ENCODE assay signal across 1 cellular context in the genomic region with DNA sequence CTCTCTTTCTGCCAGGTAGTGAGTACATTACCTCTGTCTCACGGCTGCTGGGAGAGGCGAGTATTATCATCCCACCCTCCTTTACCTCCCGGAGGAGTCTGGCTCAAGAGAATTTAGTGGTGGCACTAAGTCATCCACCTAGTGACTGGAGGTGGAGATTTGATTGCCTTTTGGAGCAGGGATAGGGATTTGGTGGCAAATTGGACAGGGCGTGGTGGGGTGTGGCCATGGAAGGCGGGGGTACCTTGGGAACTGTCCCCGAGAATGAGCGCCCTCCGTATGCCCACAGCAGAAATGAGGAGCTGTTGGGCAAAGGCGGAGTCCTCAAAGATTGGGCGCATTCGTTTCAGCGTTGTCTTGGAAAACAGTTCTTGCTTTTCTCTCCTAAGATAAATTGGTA.
TF ChIP-seq lines count a peak whose summit lies in the region.

No MANE protein-coding gene starts in this region.

TF ChIP-seq in GM12878, 131 proteins besides CTCF, POLR2A, EP300 and RAD21 (continued from another document):
- TF ChIP-seq, protein P1, sequence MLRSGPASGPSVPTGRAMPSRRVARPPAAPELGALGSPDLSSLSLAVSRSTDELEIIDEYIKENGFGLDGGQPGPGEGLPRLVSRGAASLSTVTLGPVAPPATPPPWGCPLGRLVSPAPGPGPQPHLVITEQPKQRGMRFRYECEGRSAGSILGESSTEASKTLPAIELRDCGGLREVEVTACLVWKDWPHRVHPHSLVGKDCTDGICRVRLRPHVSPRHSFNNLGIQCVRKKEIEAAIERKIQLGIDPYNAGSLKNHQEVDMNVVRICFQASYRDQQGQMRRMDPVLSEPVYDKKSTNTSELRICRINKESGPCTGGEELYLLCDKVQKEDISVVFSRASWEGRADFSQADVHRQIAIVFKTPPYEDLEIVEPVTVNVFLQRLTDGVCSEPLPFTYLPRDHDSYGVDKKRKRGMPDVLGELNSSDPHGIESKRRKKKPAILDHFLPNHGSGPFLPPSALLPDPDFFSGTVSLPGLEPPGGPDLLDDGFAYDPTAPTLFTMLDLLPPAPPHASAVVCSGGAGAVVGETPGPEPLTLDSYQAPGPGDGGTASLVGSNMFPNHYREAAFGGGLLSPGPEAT (IDR thresholded peaks at IDR 0.05; ENCODE audit: low read depth): no peak
- TF ChIP-seq POU2F2 (IDR thresholded peaks at IDR 0.05; ENCODE audit: borderline replicate concordance, low read depth, low read length): no peak
- TF ChIP-seq NR2F1 (conservative IDR thresholded peaks at IDR 0.05): no peak
- TF ChIP-seq TCF7 (IDR thresholded peaks at IDR 0.05; ENCODE audit: borderline replicate concordance): no peak
- no peak for TF ChIP-seq RUNX3 (IDR thresholded peaks at IDR 0.05; ENCODE audit: low read length)
- TF ChIP-seq, protein P2, sequence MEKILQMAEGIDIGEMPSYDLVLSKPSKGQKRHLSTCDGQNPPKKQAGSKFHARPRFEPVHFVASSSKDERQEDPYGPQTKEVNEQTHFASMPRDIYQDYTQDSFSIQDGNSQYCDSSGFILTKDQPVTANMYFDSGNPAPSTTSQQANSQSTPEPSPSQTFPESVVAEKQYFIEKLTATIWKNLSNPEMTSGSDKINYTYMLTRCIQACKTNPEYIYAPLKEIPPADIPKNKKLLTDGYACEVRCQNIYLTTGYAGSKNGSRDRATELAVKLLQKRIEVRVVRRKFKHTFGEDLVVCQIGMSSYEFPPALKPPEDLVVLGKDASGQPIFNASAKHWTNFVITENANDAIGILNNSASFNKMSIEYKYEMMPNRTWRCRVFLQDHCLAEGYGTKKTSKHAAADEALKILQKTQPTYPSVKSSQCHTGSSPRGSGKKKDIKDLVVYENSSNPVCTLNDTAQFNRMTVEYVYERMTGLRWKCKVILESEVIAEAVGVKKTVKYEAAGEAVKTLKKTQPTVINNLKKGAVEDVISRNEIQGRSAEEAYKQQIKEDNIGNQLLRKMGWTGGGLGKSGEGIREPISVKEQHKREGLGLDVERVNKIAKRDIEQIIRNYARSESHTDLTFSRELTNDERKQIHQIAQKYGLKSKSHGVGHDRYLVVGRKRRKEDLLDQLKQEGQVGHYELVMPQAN (conservative IDR thresholded peaks at IDR 0.05): no peak
- TF ChIP-seq TBL1XR1 (IDR thresholded peaks at IDR 0.05; ENCODE audit: low read depth, low read length): no peak
- TF ChIP-seq PAX8 (IDR thresholded peaks at IDR 0.05): no peak
- TF ChIP-seq FOXK2 (IDR thresholded peaks at IDR 0.05): no peak
- TF ChIP-seq FOS (IDR thresholded peaks at IDR 0.05; ENCODE audit: borderline replicate concordance, extremely low read depth, insufficient read length): no peak
- TF ChIP-seq ZNF217 (IDR thresholded peaks at IDR 0.05): no peak
- TF ChIP-seq POLR2AphosphoS5 (IDR thresholded peaks at IDR 0.05; ENCODE audit: low read length): no peak
- no peak for TF ChIP-seq MEF2A (IDR thresholded peaks at IDR 0.05; ENCODE audit: insufficient read depth, low read depth, low read length)
- TF ChIP-seq EZH2 (IDR thresholded peaks at IDR 0.05; ENCODE audit: borderline replicate concordance, control insufficient read depth, low read depth, low read length): no peak
- TF ChIP-seq MTA3 (IDR thresholded peaks at IDR 0.05; ENCODE audit: borderline replicate concordance, low read length): no peak
- TF ChIP-seq RFX5 (IDR thresholded peaks at IDR 0.05; ENCODE audit: low read depth, low read length): no peak
- TF ChIP-seq, protein P3, sequence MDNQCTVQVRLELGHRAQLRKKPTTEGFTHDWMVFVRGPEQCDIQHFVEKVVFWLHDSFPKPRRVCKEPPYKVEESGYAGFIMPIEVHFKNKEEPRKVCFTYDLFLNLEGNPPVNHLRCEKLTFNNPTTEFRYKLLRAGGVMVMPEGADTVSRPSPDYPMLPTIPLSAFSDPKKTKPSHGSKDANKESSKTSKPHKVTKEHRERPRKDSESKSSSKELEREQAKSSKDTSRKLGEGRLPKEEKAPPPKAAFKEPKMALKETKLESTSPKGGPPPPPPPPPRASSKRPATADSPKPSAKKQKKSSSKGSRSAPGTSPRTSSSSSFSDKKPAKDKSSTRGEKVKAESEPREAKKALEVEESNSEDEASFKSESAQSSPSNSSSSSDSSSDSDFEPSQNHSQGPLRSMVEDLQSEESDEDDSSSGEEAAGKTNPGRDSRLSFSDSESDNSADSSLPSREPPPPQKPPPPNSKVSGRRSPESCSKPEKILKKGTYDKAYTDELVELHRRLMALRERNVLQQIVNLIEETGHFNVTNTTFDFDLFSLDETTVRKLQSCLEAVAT (IDR thresholded peaks at IDR 0.05): no peak
- no peak for TF ChIP-seq RAD51 (IDR thresholded peaks at IDR 0.05)
TF ChIP-seq in GM12878: peak in this region for 0.
